Comparison of ENCODE assay signal across 22 cellular contexts in the genomic region with DNA sequence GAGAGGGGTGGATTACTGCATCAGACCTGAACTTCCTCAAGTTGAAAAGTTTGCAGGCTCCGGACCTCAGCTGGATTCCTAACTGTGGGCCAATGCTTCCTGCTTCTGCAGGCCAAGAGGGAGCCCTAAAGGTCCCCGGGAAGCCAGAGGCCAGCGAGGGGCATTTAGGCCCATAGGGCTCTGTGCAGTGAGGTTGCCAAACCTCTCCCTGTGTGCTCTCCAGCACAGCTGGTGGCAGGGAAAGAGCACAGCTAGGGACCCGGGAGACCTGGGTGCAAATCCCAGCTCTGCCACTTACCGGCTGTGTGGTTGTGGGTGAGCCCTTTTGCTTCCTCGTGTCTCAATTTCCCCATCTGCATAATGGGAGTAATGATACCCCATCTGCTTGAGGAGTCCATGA.
DNase-seq lines count a peak whose midpoint lies in the region; ATAC-seq, FAIRE-seq and TF ChIP-seq lines count a peak whose summit lies in the region.
"Had no signal": no experiment of that assay in that cellular context is flagged by ENCODE, and none has a peak within 500 bp of the region (broad histone marks: within the 10 kb centered on the region; RNA-seq: fewer than 3 reads in every experiment).

No MANE protein-coding gene starts in this region.

- H3K4me2 ChIP-seq in A549 (no peak overlapping the region), HCT116 (ENCODE audit: low read length) (no peak overlapping the region)

- no peaks in the 10 kb centered on the region for H3K4me1 Mint-ChIP-seq in chondrocyte (ENCODE audit: low read depth)
- H3K4me1 Mint-ChIP-seq: CD4-positive, CD25-positive, alpha-beta regulatory T cell; CD8-positive, alpha-beta memory T cell had no signal

- H3K27me3 ChIP-seq in HCT116 (ENCODE audit: insufficient read depth, low read length) (peaks cover 16% of the 10 kb centered on the region; the same call in 1 of the 2 replicates), body of pancreas (no peaks in the 10 kb centered on the region)
- H3K27me3 ChIP-seq: BE2C had no signal

- CTCF ChIA-PET in A549 (lab: Yijun Ruan, JAX): interaction anchor here (1.3 kb wide), 1 partner anchor 90 kb away, joined by 6 read pairs; no protein-coding TSS in a partner anchor
- CTCF ChIA-PET in HCT116 (lab: Charles Lee): interaction anchor here (1.6 kb wide), 1 partner anchor 10 kb away, joined by 4 read pairs; no protein-coding TSS in a partner anchor

- no TSS peak for BruUV-seq in HCT116 (replicated peaks; lab: Mats Ljungman, UMichigan)

- WGBS in A549 (ENCODE audit: missing lambda C conversion rate): 62% methylated on average over 3 of the region's 6 CpGs
- 37 to 64% methylated on average over 2 to 6 of the region's 6 CpGs for WGBS in body of pancreas, 2 donors

- H3K9ac ChIP-seq in HCT116 (ENCODE audit: low read length): no peak overlapping the region
- H3K9ac ChIP-seq: GM23248 had no signal

- DNase-seq in A549 (ENCODE audit: low read depth in 1 of 2, low spot score in 1 of 2): no peak
- DNase-seq in HCT116 (ENCODE audit: low read depth, low spot score): no peak
- no peak for DNase-seq in body of pancreas
- peak; percentile 14 for DNase-seq in posterior vena cava (ENCODE audit: low spot score)
- no peak for DNase-seq in coronary artery (ENCODE audit: low spot score)
- no peak for DNase-seq in chondrocyte (ENCODE audit: low spot score)
- DNase-seq in NCI-H774 (lab: John Stamatoyannopoulos, UW): no peak
- DNase-seq: 8988T; BE2C; C1 segment of cervical spinal cord; CD4-positive, CD25-positive, alpha-beta regulatory T cell; CD8-positive, alpha-beta memory T cell; COR-L47; GM23248; IMR-90 had no signal

- TF ChIP-seq CTCF in A549 (IDR thresholded peaks at IDR 0.05): no peak
- TF ChIP-seq CTCF in HCT116 (IDR thresholded peaks at IDR 0.05 in 2 of 3, conservative IDR thresholded peaks at IDR 0.05 in 1 of 3; ENCODE audit: borderline replicate concordance in 1 of 3, insufficient read depth in 1 of 3, low read depth in 2 of 3, low read length in 2 of 3): no peak
- TF ChIP-seq CTCF in body of pancreas (IDR thresholded peaks at IDR 0.05): no peak
- TF ChIP-seq CTCF in coronary artery (IDR thresholded peaks at IDR 0.05): no peak
- no peak for TF ChIP-seq CTCF in chondrocyte (IDR thresholded peaks at IDR 0.05)

- H3K27ac ChIP-seq in A549 (no peak overlapping the region), HCT116 (ENCODE audit: low read depth, low read length) (no peak overlapping the region), body of pancreas (no peak overlapping the region), coronary artery (no peak overlapping the region)
- H3K27ac ChIP-seq: GM23248, HL-60 had no signal

- no peaks in the 10 kb centered on the region for H3K36me3 Mint-ChIP-seq in chondrocyte (ENCODE audit: low read depth)
- H3K36me3 Mint-ChIP-seq: CD4-positive, CD25-positive, alpha-beta regulatory T cell; CD8-positive, alpha-beta memory T cell had no signal

- intact Hi-C loops in HCT116 (cut with micrococcal nuclease) (no loop called here), body of pancreas (cut with DNase I) (no loop called here), posterior vena cava (cut with DNase I) (no loop called here)

- H3K79me2 ChIP-seq in HCT116 (ENCODE audit: insufficient read depth, low read length): no peaks in the 10 kb centered on the region

- H3K4me1 ChIP-seq in A549: no peaks in the 10 kb centered on the region
- H3K4me1 ChIP-seq in HCT116 (ENCODE audit: control insufficient read depth in 1 of 2, insufficient read depth in 2 of 2, low read length in 2 of 2): no peaks in the 10 kb centered on the region
- H3K4me1 ChIP-seq in body of pancreas: no peaks in the 10 kb centered on the region
- H3K4me1 ChIP-seq: BE2C had no signal

- no peaks in the 10 kb centered on the region for H3K9me3 ChIP-seq in A549
- H3K9me3 ChIP-seq in HCT116 (ENCODE audit: control insufficient read depth in 1 of 2, insufficient read depth in 1 of 2, low read depth in 1 of 2, low read length in 2 of 2): no peaks in the 10 kb centered on the region
- H3K9me3 ChIP-seq in body of pancreas: no peaks in the 10 kb centered on the region
- H3K9me3 ChIP-seq: BE2C had no signal

- POLR2A ChIA-PET in A549 (lab: Yijun Ruan, JAX): no interaction called here
- POLR2A ChIA-PET in HCT116 (lab: Charles Lee): no interaction called here

- no peak overlapping the region for H3K4me3 ChIP-seq in A549
- H3K4me3 ChIP-seq in HCT116 (replicated peaks in 1 of 2; ENCODE audit: low read depth in 1 of 2, low read length in 2 of 2): no peak overlapping the region
- H3K4me3 ChIP-seq in body of pancreas: no peak overlapping the region
- H3K4me3 ChIP-seq in coronary artery: no peak overlapping the region
- H3K4me3 ChIP-seq: GM23248, K562 had no signal

- no peak for FAIRE-seq in A549 (lab: Jason Lieb, UNC)
- FAIRE-seq: D721Med, G401.6, GM12891, H54, K562 had no signal

- no peak for TF ChIP-seq RAD21 in A549 (conservative IDR thresholded peaks at IDR 0.05 in 1 of 2, IDR thresholded peaks at IDR 0.05 in 1 of 2)
- TF ChIP-seq RAD21 in HCT116 (IDR thresholded peaks at IDR 0.05; ENCODE audit: low read depth): no peak

- H3K9me2 ChIP-seq in HCT116 (ENCODE audit: insufficient read depth): no peaks in the 10 kb centered on the region

- no peak overlapping the region for H2AFZ ChIP-seq in HCT116 (ENCODE audit: low read depth, low read length, poor library complexity, severe bottlenecking)
- H2AFZ ChIP-seq: GM23248 had no signal

- no peaks in the 10 kb centered on the region for H3K36me3 ChIP-seq in HCT116 (ENCODE audit: control insufficient read depth in 1 of 2, insufficient read depth in 2 of 2, low read length in 2 of 2)
- no peaks in the 10 kb centered on the region for H3K36me3 ChIP-seq in body of pancreas (replicated peaks in 1 of 2; ENCODE audit: insufficient read depth in 1 of 2, low read depth in 2 of 2)
- H3K36me3 ChIP-seq: BE2C had no signal

- no peak overlapping the region for H3K27ac Mint-ChIP-seq in chondrocyte (ENCODE audit: unreplicated experiment)
- H3K27ac Mint-ChIP-seq: CD4-positive, CD25-positive, alpha-beta regulatory T cell; CD8-positive, alpha-beta memory T cell had no signal

- peak; percentile 27 to 47; a peak in 4 of 6 replicates for ATAC-seq in A549
- ATAC-seq in HCT116: peak; percentile 70
- ATAC-seq in body of pancreas: peak; percentile 18
- ATAC-seq in GM18861 (IDR thresholded peaks at IDR 0.05; ENCODE audit: unreplicated experiment): no peak
- ATAC-seq: K562 had no signal

- RAD21 ChIA-PET in HCT116 (lab: Charles Lee; ENCODE audit: low non-redundant PET in 1 of 2, low total read pairs in 2 of 2, uncharacterized antibody in 2 of 2, unreplicated experiment in 2 of 2): no interaction called here

- TF ChIP-seq POLR2A in A549 (IDR thresholded peaks at IDR 0.05; ENCODE audit: low read length) (no peak), HCT116 (IDR thresholded peaks at IDR 0.05; ENCODE audit: borderline replicate concordance, extremely low read depth, insufficient read depth, insufficient read length) (no peak), body of pancreas (IDR thresholded peaks at IDR 0.05) (no peak)

- H4K20me1 ChIP-seq in HCT116 (ENCODE audit: insufficient read depth): no peaks in the 10 kb centered on the region

- H3K27me3 Mint-ChIP-seq in chondrocyte (ENCODE audit: low read depth): peaks cover 61% of the 10 kb centered on the region

- TF ChIP-seq EP300 in A549 (IDR thresholded peaks at IDR 0.05): no peak

- no peaks in the 10 kb centered on the region for H3K9me3 Mint-ChIP-seq in chondrocyte (ENCODE audit: low read depth)
- H3K9me3 Mint-ChIP-seq: CD8-positive, alpha-beta memory T cell had no signal

- H3K4me3 Mint-ChIP-seq in chondrocyte (ENCODE audit: unreplicated experiment): no peak overlapping the region
- H3K4me3 Mint-ChIP-seq: CD4-positive, CD25-positive, alpha-beta regulatory T cell; CD8-positive, alpha-beta memory T cell had no signal

TF ChIP-seq in A549, 52 proteins besides CTCF, POLR2A, EP300 and RAD21:
- TF ChIP-seq HEYL (CRISPR knock-in tag; IDR thresholded peaks at IDR 0.05) (no peak), CEBPB (IDR thresholded peaks at IDR 0.05) (no peak)

TF ChIP-seq in HCT116, 20 proteins besides CTCF, POLR2A, EP300 and RAD21 (continues in another document):
- TF ChIP-seq ZFX (IDR thresholded peaks at IDR 0.05): no peak
- TF ChIP-seq EGR1 (IDR thresholded peaks at IDR 0.05; ENCODE audit: low read depth): no peak
- TF ChIP-seq YY1 (IDR thresholded peaks at IDR 0.05; ENCODE audit: extremely low read depth, insufficient replicate concordance, low read depth, low read length): no peak
- TF ChIP-seq SP1 (IDR thresholded peaks at IDR 0.05; ENCODE audit: low read depth): no peak
- no peak for TF ChIP-seq JUND (IDR thresholded peaks at IDR 0.05)
- TF ChIP-seq CBX3 (IDR thresholded peaks at IDR 0.05; ENCODE audit: low read depth): no peak
- TF ChIP-seq FOSL1 (IDR thresholded peaks at IDR 0.05; ENCODE audit: low read depth): no peak
- TF ChIP-seq, protein P1, sequence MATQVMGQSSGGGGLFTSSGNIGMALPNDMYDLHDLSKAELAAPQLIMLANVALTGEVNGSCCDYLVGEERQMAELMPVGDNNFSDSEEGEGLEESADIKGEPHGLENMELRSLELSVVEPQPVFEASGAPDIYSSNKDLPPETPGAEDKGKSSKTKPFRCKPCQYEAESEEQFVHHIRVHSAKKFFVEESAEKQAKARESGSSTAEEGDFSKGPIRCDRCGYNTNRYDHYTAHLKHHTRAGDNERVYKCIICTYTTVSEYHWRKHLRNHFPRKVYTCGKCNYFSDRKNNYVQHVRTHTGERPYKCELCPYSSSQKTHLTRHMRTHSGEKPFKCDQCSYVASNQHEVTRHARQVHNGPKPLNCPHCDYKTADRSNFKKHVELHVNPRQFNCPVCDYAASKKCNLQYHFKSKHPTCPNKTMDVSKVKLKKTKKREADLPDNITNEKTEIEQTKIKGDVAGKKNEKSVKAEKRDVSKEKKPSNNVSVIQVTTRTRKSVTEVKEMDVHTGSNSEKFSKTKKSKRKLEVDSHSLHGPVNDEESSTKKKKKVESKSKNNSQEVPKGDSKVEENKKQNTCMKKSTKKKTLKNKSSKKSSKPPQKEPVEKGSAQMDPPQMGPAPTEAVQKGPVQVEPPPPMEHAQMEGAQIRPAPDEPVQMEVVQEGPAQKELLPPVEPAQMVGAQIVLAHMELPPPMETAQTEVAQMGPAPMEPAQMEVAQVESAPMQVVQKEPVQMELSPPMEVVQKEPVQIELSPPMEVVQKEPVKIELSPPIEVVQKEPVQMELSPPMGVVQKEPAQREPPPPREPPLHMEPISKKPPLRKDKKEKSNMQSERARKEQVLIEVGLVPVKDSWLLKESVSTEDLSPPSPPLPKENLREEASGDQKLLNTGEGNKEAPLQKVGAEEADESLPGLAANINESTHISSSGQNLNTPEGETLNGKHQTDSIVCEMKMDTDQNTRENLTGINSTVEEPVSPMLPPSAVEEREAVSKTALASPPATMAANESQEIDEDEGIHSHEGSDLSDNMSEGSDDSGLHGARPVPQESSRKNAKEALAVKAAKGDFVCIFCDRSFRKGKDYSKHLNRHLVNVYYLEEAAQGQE (IDR thresholded peaks at IDR 0.05; ENCODE audit: low read depth): no peak
- TF ChIP-seq, protein P2, sequence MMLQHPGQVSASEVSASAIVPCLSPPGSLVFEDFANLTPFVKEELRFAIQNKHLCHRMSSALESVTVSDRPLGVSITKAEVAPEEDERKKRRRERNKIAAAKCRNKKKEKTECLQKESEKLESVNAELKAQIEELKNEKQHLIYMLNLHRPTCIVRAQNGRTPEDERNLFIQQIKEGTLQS (IDR thresholded peaks at IDR 0.05): no peak
